ENCODE assay signal across 11 cellular contexts in genomic region chr17:62179525-62180161, GRCh38.
DNase-seq lines count a peak whose midpoint lies in the region; ATAC-seq, FAIRE-seq and TF ChIP-seq lines count a peak whose summit lies in the region.
"Had no signal": no experiment of that assay in that cellular context is flagged by ENCODE, and none has a peak within 500 bp of the region (broad histone marks: within the 10 kb centered on the region; RNA-seq: fewer than 3 reads in every experiment).

No MANE protein-coding gene starts in this region.

- DNase-seq in Caco-2 (peak; percentile 38 to 64), LHCN-M2 (ENCODE audit: low read depth) (peak; percentile 93), brain microvascular endothelial cell (peak; percentile 50), HepG2 (ENCODE audit: low spot score) (peak; percentile 52), retina (no peak), SHP77 treated with DMSO at 0.1 percent for 48 hours (lab: John Stamatoyannopoulos, UW) (no peak)
- no peak for DNase-seq in CD8-positive, alpha-beta memory T cell
- DNase-seq: DMS153, naive B cell, NCI-H1105 had no signal

- no peaks in the 10 kb centered on the region for H3K27me3 Mint-ChIP-seq in Caco-2 (ENCODE audit: insufficient read depth, unreplicated experiment)
- peaks cover under 1 to 5% of the 10 kb centered on the region in 2 donors for H3K27me3 Mint-ChIP-seq in CD8-positive, alpha-beta memory T cell

- no peaks in the 10 kb centered on the region for H4K20me1 ChIP-seq in HepG2 (ENCODE audit: insufficient read depth, low read length)

- in situ Hi-C loops in brain microvascular endothelial cell (cut with HindIII; ENCODE audit: low pct_ligation_motif_present, low sequenced_read_pairs) (no loop called here), HepG2 (cut with HindIII; ENCODE audit: extremely low pct_ligation_motif_present, low pct_unique_long_range_greater_than_20kb) (no loop called here)

- H3K79me2 ChIP-seq in HepG2 (ENCODE audit: insufficient read depth, low read length) = no peaks in the 10 kb centered on the region

- no peak for TF ChIP-seq POLR2A in HepG2 (IDR thresholded peaks at IDR 0.05; ENCODE audit: insufficient read depth in 1 of 2, low read depth in 2 of 2, low read length in 2 of 2)

- BruUV-seq in Caco-2 (replicated peaks; lab: Mats Ljungman, UMichigan) (no TSS peak), HepG2 (replicated peaks; lab: Mats Ljungman, UMichigan) (no TSS peak)

- TF ChIP-seq EP300 in HepG2 (IDR thresholded peaks at IDR 0.05; ENCODE audit: low read depth in 2 of 2, low read length in 2 of 2) = no peak
- no peak for TF ChIP-seq EP300 in HepG2 (CRISPR knock-in tag; IDR thresholded peaks at IDR 0.05; ENCODE audit: borderline replicate concordance)

- CTCF ChIA-PET in Caco-2 (lab: Charles Lee) = interaction anchor here (2.4 kb wide), 1 partner anchor 70 kb away, joined by 20 read pairs; no protein-coding TSS in a partner anchor
- CTCF ChIA-PET in HepG2 (lab: Yijun Ruan, JAX; ENCODE audit: low intra/inter-chr PET ratio, low total read pairs) = no interaction called here
- CTCF ChIA-PET in CD8-positive, alpha-beta memory T cell (lab: Charles Lee) = no interaction called here

- peak in 1 of 2 experiments; percentile 12 for TF ChIP-seq CTCF in Caco-2 (IDR thresholded peaks at IDR 0.05; ENCODE audit: insufficient read depth in 1 of 2, low read depth in 1 of 2, low read length in 1 of 2, severe bottlenecking in 1 of 2, unreplicated experiment in 1 of 2)
- TF ChIP-seq CTCF in brain microvascular endothelial cell (IDR thresholded peaks at IDR 0.05; ENCODE audit: low read depth, low read length, missing control alignments) = peak; percentile 41
- TF ChIP-seq CTCF in HepG2 (CRISPR knock-in tag; IDR thresholded peaks at IDR 0.05) = no peak

- H3K9me3 ChIP-seq in Caco-2 (peaks cover 9% of the 10 kb centered on the region), HepG2 (ENCODE audit: low read length) (peaks cover 9% of the 10 kb centered on the region; the same call in 1 of the 2 replicates)
- H3K9me3 ChIP-seq in CD8-positive, alpha-beta memory T cell (ENCODE audit: low read length) = peaks cover 9% of the 10 kb centered on the region

- no peaks in the 10 kb centered on the region for H3K36me3 Mint-ChIP-seq in Caco-2 (ENCODE audit: insufficient read depth, unreplicated experiment)
- H3K36me3 Mint-ChIP-seq in CD8-positive, alpha-beta memory T cell = no peaks in the 10 kb centered on the region
- H3K36me3 Mint-ChIP-seq: naive B cell had no signal

- H3K4me3 Mint-ChIP-seq in Caco-2 (ENCODE audit: unreplicated experiment) = no peak overlapping the region
- no peak overlapping the region for H3K4me3 Mint-ChIP-seq in CD8-positive, alpha-beta memory T cell
- H3K4me3 Mint-ChIP-seq: naive B cell had no signal

- intact Hi-C loops in Caco-2 (cut with micrococcal nuclease; ENCODE audit: unreplicated experiment) (no loop called here), HepG2 (cut with micrococcal nuclease; ENCODE audit: unreplicated experiment) (no loop called here)

- H3K4me1 Mint-ChIP-seq in Caco-2 (ENCODE audit: low read depth, unreplicated experiment) = no peaks in the 10 kb centered on the region
- no peaks in the 10 kb centered on the region for H3K4me1 Mint-ChIP-seq in CD8-positive, alpha-beta memory T cell
- H3K4me1 Mint-ChIP-seq: naive B cell had no signal

- no peak overlapping the region for H3K4me2 ChIP-seq in HepG2 (ENCODE audit: low read depth, low read length)

- H3K4me3 ChIP-seq in Caco-2 (ENCODE audit: low read depth, low read length) (no peak overlapping the region), brain microvascular endothelial cell (ENCODE audit: low read depth, low read length) (no peak overlapping the region), HepG2 (replicated peaks in 1 of 3; ENCODE audit: insufficient read depth in 1 of 3, low read depth in 2 of 3, low read length in 3 of 3) (no peak overlapping the region)
- H3K4me3 ChIP-seq in CD8-positive, alpha-beta memory T cell (ENCODE audit: low read length) = no peak overlapping the region

- POLR2A ChIA-PET in Caco-2 (lab: Charles Lee) (no interaction called here), HepG2 (lab: Yijun Ruan, JAX) (no interaction called here)
- POLR2A ChIA-PET in CD8-positive, alpha-beta memory T cell (lab: Charles Lee) = no interaction called here

- H3K27ac ChIP-seq in brain microvascular endothelial cell = no peak overlapping the region
- no peak overlapping the region for H3K27ac ChIP-seq in HepG2 (ENCODE audit: extremely low read length, insufficient read depth, low read length)
- H3K27ac ChIP-seq in CD8-positive, alpha-beta memory T cell (ENCODE audit: low read depth, low read length) = no peak overlapping the region

- H3K27me3 ChIP-seq in Caco-2 (replicated peaks; ENCODE audit: control insufficient read depth, insufficient read depth, low read length) (no peaks in the 10 kb centered on the region), brain microvascular endothelial cell (replicated peaks) (no peaks in the 10 kb centered on the region), HepG2 (ENCODE audit: control insufficient read depth in 1 of 2, insufficient read depth in 2 of 2, low read length in 2 of 2) (no peaks in the 10 kb centered on the region)
- H3K27me3 ChIP-seq in CD8-positive, alpha-beta memory T cell (ENCODE audit: insufficient read depth, low read length, poor library complexity, severe bottlenecking) = no peaks in the 10 kb centered on the region

- no peak overlapping the region for H3K9ac ChIP-seq in HepG2 (ENCODE audit: insufficient read depth, low read depth, low read length)

- no peak for FAIRE-seq in HepG2 (lab: Jason Lieb, UNC)

- no peak overlapping the region for H2AFZ ChIP-seq in HepG2 (ENCODE audit: low read length)

- H3K4me1 ChIP-seq in Caco-2 (peaks cover 14% of the 10 kb centered on the region), HepG2 (ENCODE audit: insufficient read depth, low read length) (no peaks in the 10 kb centered on the region)
- no peaks in the 10 kb centered on the region for H3K4me1 ChIP-seq in CD8-positive, alpha-beta memory T cell (ENCODE audit: insufficient read depth, low read length)

- ATAC-seq in HepG2 (peak; percentile 40; the same call in 1 of the 3 replicates), GM21529 (IDR thresholded peaks at IDR 0.05; ENCODE audit: unreplicated experiment) (no peak)

- 39% methylated on average over 5 of the region's 5 CpGs for WGBS in HepG2 (ENCODE audit: low lambda C conversion rate)

- H3K36me3 ChIP-seq in Caco-2 (ENCODE audit: control insufficient read depth, insufficient read depth, low read length) = no peaks in the 10 kb centered on the region
- H3K36me3 ChIP-seq in brain microvascular endothelial cell (replicated peaks) = no peaks in the 10 kb centered on the region
- H3K36me3 ChIP-seq in HepG2 (replicated peaks in 1 of 2; ENCODE audit: control insufficient read depth in 1 of 2, insufficient read depth in 2 of 2, low read length in 2 of 2) = no peaks in the 10 kb centered on the region
- H3K36me3 ChIP-seq in CD8-positive, alpha-beta memory T cell (ENCODE audit: insufficient read depth, low read length) = no peaks in the 10 kb centered on the region

- H3K9me3 Mint-ChIP-seq in Caco-2 (ENCODE audit: unreplicated experiment) = no peaks in the 10 kb centered on the region
- H3K9me3 Mint-ChIP-seq in CD8-positive, alpha-beta memory T cell = peaks cover 0 to 15% (median 8%) of the 10 kb centered on the region in 5 donors

- H3K27ac Mint-ChIP-seq in Caco-2 (ENCODE audit: unreplicated experiment) = no peak overlapping the region
- H3K27ac Mint-ChIP-seq in CD8-positive, alpha-beta memory T cell = no peak overlapping the region
- H3K27ac Mint-ChIP-seq: naive B cell had no signal

- no peak for TF ChIP-seq RAD21 in HepG2 (CRISPR knock-in tag; IDR thresholded peaks at IDR 0.05)

TF ChIP-seq in HepG2, 621 proteins besides CTCF, POLR2A, EP300 and RAD21 (continues in another document):
- peak; percentile 88 for TF ChIP-seq FOSL2 (CRISPR knock-in tag; IDR thresholded peaks at IDR 0.05)
- TF ChIP-seq GABPB1 (CRISPR knock-in tag; IDR thresholded peaks at IDR 0.05) = no peak
- no peak for TF ChIP-seq ZNF781 (CRISPR knock-in tag; IDR thresholded peaks at IDR 0.05; ENCODE audit: borderline replicate concordance, not compliant biosample characterization)
- TF ChIP-seq HOXA3 (CRISPR knock-in tag; IDR thresholded peaks at IDR 0.05) = no peak
- no peak for TF ChIP-seq ZNF484 (CRISPR knock-in tag; IDR thresholded peaks at IDR 0.05; ENCODE audit: borderline replicate concordance, low read depth)
- no peak for TF ChIP-seq RARG (CRISPR knock-in tag; IDR thresholded peaks at IDR 0.05; ENCODE audit: low read depth)
- no peak for TF ChIP-seq ZNF235 (CRISPR knock-in tag; IDR thresholded peaks at IDR 0.05; ENCODE audit: borderline replicate concordance)

Comparison
In these comparisons a context has a peak if more than half of its experiments do, and no peak if none do; other contexts are left out.
1. DNase-seq: peak in Caco-2 (2 of 2), LHCN-M2 (single experiment), brain microvascular endothelial cell (single experiment) and HepG2 (single experiment); none in retina (single experiment), SHP77 treated with DMSO at 0.1 percent for 48 hours (single experiment) and CD8-positive, alpha-beta memory T cell (0 of 5).